Comparison of ENCODE assay signal across 20 cellular contexts in the genomic region with DNA sequence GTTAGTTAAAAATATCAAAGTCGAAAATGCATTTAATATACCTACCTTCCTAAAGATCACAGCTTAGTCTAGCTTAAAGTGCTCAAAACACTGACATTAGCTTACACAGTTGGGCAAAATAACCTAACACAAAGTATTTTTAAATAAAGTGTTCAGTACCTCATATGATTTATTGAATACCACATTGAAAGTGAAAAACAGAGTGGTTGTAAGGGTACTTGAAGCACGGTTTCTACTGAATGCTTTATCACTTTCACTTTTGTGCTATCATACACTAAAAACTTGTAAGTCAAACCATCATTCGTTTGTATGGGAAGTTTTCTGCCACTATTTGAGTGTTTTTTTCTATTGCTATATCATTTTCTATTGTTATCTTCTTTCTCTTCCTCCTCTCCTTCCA. TPM values are rescaled to one million over a fixed set of nuclear protein-coding genes. Genes with fewer than 3 reads are reported as not detected.
DNase-seq lines count a peak whose midpoint lies in the region; ATAC-seq and TF ChIP-seq lines count a peak whose summit lies in the region.
"Had no signal": no experiment of that assay in that cellular context is flagged by ENCODE, and none has a peak within 500 bp of the region (broad histone marks: within the 10 kb centered on the region; RNA-seq: fewer than 3 reads in every experiment).

No MANE protein-coding gene starts in this region.

- H3K27me3 ChIP-seq in WERI-Rb-1 (ENCODE audit: insufficient read depth, low read depth, severe bottlenecking) = no peaks in the 10 kb centered on the region
- H3K27me3 ChIP-seq: ascending aorta, SJSA1, testis had no signal

- intact Hi-C loops in natural killer cell (cut with micrococcal nuclease) = no loop called here

- H3K36me3 ChIP-seq in WERI-Rb-1 = peaks cover 4% of the 10 kb centered on the region; the same call in 1 of the 2 replicates
- H3K36me3 ChIP-seq: ascending aorta, SJSA1 had no signal

- ATAC-seq in GM21717 (IDR thresholded peaks at IDR 0.05; ENCODE audit: unreplicated experiment) (peak; percentile 89), HG03457 (IDR thresholded peaks at IDR 0.05; ENCODE audit: unreplicated experiment) (peak; percentile 68), natural killer cell (peak in 2 of 3 donors; percentile 42 to 59), GM19324 (IDR thresholded peaks at IDR 0.05; ENCODE audit: low FRiP score, unreplicated experiment) (no peak)

- H3K4me1 Mint-ChIP-seq in activated CD4-positive, alpha-beta T cell treated with anti-CD3 and anti-CD28 coated beads, Interleukin-2, amount 10 ng/mL, durations not matched to agents 7 days and 5 days = peaks cover 23% of the 10 kb centered on the region
- peaks cover 36 to 59% of the 10 kb centered on the region in 2 donors for H3K4me1 Mint-ChIP-seq in natural killer cell

- peaks cover 14% of the 10 kb centered on the region for H3K9me3 Mint-ChIP-seq in activated CD4-positive, alpha-beta T cell treated with anti-CD3 and anti-CD28 coated beads, Interleukin-2, amount 10 ng/mL, durations not matched to agents 7 days and 5 days
- H3K9me3 Mint-ChIP-seq in natural killer cell = no peaks in the 10 kb centered on the region
- H3K9me3 Mint-ChIP-seq: HFFc6 had no signal

- H3K27ac Mint-ChIP-seq in activated CD4-positive, alpha-beta T cell treated with anti-CD3 and anti-CD28 coated beads, Interleukin-2, amount 10 ng/mL, durations not matched to agents 7 days and 5 days = peak overlapping the region; percentile 7
- peak overlapping the region; percentile 36 to 56 for H3K27ac Mint-ChIP-seq in natural killer cell
- H3K27ac Mint-ChIP-seq: HFFc6 had no signal

- no peak for TF ChIP-seq CTCF in natural killer cell (IDR thresholded peaks at IDR 0.05)
- TF ChIP-seq CTCF in WERI-Rb-1 (IDR thresholded peaks at IDR 0.05; ENCODE audit: low read depth, low read length) = no peak

- H3K27me3 Mint-ChIP-seq in activated CD4-positive, alpha-beta T cell treated with anti-CD3 and anti-CD28 coated beads, Interleukin-2, amount 10 ng/mL, durations not matched to agents 7 days and 5 days = no peaks in the 10 kb centered on the region
- no peaks in the 10 kb centered on the region for H3K27me3 Mint-ChIP-seq in natural killer cell (ENCODE audit: low read depth in 2 of 2)
- H3K27me3 Mint-ChIP-seq: CD8-positive, alpha-beta memory T cell had no signal

- H3K4me3 ChIP-seq in WERI-Rb-1 (ENCODE audit: low read depth, low read length) = no peak overlapping the region
- H3K4me3 ChIP-seq: ascending aorta, SJSA1, smooth muscle cell, testis had no signal

- DNase-seq in activated CD4-positive, alpha-beta T cell treated with anti-CD3 and anti-CD28 coated beads, Interleukin-2, amount 10 ng/mL, durations not matched to agents 7 days and 5 days = no peak
- no peak for DNase-seq in activated CD4-positive, alpha-beta T cell treated with anti-CD3 and anti-CD28 coated beads for 4 hours
- no peak for DNase-seq in natural killer cell
- DNase-seq in WERI-Rb-1 = no peak
- no peak for DNase-seq in NCI-H2107 (lab: John Stamatoyannopoulos, UW)
- DNase-seq: CD8-positive, alpha-beta memory T cell; GDM1; HFFc6; mammary epithelial cell; NCI-H2081 treated with DMSO at 0.1 percent for 48 hours; NK-92 treated with Interleukin-12 subunit alpha and Interleukin-12 subunit beta, amount 100 ng/mL, for 24 hours; occipital lobe; testis had no signal

- H3K9me3 ChIP-seq in WERI-Rb-1 (ENCODE audit: severe bottlenecking) = no peaks in the 10 kb centered on the region
- H3K9me3 ChIP-seq: SJSA1, testis had no signal

- CTCF ChIA-PET in activated CD4-positive, alpha-beta T cell treated with anti-CD3 and anti-CD28 coated beads, Interleukin-2, amount 10 ng/mL, durations not matched to agents 7 days and 5 days (lab: Charles Lee) = interaction anchor here (0.5 kb wide), 1 partner anchor 88 kb away, joined by 4 read pairs; no protein-coding TSS in a partner anchor

- no peak overlapping the region for H3K27ac ChIP-seq in WERI-Rb-1
- H3K27ac ChIP-seq: ascending aorta, SJSA1, testis, VCaP had no signal

- H3K36me3 Mint-ChIP-seq in activated CD4-positive, alpha-beta T cell treated with anti-CD3 and anti-CD28 coated beads, Interleukin-2, amount 10 ng/mL, durations not matched to agents 7 days and 5 days (ENCODE audit: low read depth) = peaks cover 41% of the 10 kb centered on the region
- peaks cover 7% of the 10 kb centered on the region for H3K36me3 Mint-ChIP-seq in natural killer cell

- POLR2A ChIA-PET in activated CD4-positive, alpha-beta T cell treated with anti-CD3 and anti-CD28 coated beads, Interleukin-2, amount 10 ng/mL, durations not matched to agents 7 days and 5 days (lab: Charles Lee) = no interaction called here

- no peak overlapping the region for H3K4me3 Mint-ChIP-seq in activated CD4-positive, alpha-beta T cell treated with anti-CD3 and anti-CD28 coated beads, Interleukin-2, amount 10 ng/mL, durations not matched to agents 7 days and 5 days
- H3K4me3 Mint-ChIP-seq in natural killer cell = peak overlapping the region; percentile 1
- H3K4me3 Mint-ChIP-seq: HFFc6 had no signal

RNA-seq across cellular contexts. Expression of a gene that starts 36.6 kb away (rescaled TPM):
- total RNA-seq in activated CD4-positive, alpha-beta T cell treated with anti-CD3 and anti-CD28 coated beads, Interleukin-2, amount 10 ng/mL, durations not matched to agents 7 days and 5 days = 10 to 100 TPM; 55.4 to 61.5 TPM
- total RNA-seq in natural killer cell = 100 to 1,000 TPM; 103 to 131 (median 105) TPM
